Comparison of ENCODE assay signal across 8 cellular contexts in the genomic region with DNA sequence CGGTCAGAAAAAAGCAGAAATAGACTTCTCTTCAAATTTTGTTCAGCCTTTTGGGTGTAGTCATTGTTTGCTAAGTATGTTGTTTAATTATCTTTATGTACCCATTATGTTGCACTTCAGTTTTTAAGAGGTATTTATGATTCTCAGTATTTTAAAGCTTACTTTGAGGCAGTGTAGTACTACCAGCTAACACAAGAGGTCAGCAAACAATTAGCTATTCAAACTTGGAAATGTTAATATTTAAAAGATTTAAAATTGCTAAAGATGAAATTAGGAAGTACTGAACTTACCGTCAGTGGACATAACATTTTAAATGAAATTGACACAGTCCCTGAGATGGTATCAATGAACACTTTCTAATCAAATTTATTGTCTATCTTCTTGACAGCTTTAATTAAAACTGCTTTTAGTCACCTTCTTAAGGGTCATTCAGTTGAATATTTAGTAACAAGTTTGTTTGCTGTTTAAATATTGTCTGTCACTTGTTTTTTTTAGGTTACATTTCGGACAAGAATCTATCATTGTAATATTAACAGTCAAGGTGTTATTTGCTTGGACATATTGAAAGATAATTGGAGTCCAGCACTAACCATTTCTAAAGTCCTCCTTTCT. TPM values are rescaled to one million over a fixed set of nuclear protein-coding genes. Genes with fewer than 3 reads are reported as not detected.
DNase-seq lines count a peak whose midpoint lies in the region; ATAC-seq, FAIRE-seq and TF ChIP-seq lines count a peak whose summit lies in the region.

No MANE protein-coding gene starts in this region.

- BruUV-seq in GM12878 (replicated peaks; lab: Mats Ljungman, UMichigan) = no TSS peak

- in situ Hi-C loops in GM12878 (cut with MboI) = no loop called here

- no peak for FAIRE-seq in GM12878 (lab: Jason Lieb, UNC)

- DNase-seq in GM10248 (ENCODE audit: extremely low spot score) (no peak), HL-60 (ENCODE audit: low read depth in 1 of 2, low spot score in 1 of 2) (no peak), GM12878 (ENCODE audit: low read depth, low spot score) (no peak), kidney tubule cell (ENCODE audit: low spot score) (peak; percentile 47), HK-2 (ENCODE audit: unreplicated experiment) (no peak), mucosa of gallbladder (ENCODE audit: low spot score) (no peak)
- no peak for DNase-seq in activated CD8-positive, alpha-beta memory T cell treated with anti-CD3 and anti-CD28 coated beads for 24 hours

- peak; percentile 78 for TF ChIP-seq RAD21 in GM12878 (IDR thresholded peaks at IDR 0.05; ENCODE audit: insufficient read depth, low read depth, low read length)

- H3K4me2 ChIP-seq in GM12878 (ENCODE audit: control insufficient read depth, insufficient read depth) = no peak overlapping the region

- POLR2A ChIA-PET in GM10248 (lab: Yijun Ruan, JAX) = interaction anchor here (0.9 kb wide), 1 partner anchor 28 kb away, joined by 5 read pairs; the partner anchor contains the start of genes NKIRAS1 and RPL15
- POLR2A ChIA-PET in GM12878 (lab: Charles Lee) = interaction anchor here (0.8 kb wide), 1 partner anchor 28 kb away, joined by 3 read pairs; the partner anchor contains the start of genes NKIRAS1 and RPL15

- RAD21 ChIA-PET in GM12878 (lab: Charles Lee; ENCODE audit: unreplicated experiment) = interaction anchor here (0.6 to 2.1 kb wide), 21 partner anchors 10 to 351 kb away, joined by 3 to 20 read pairs (median 4); partner anchors contain the start of genes NKIRAS1 and RPL15

- H3K9ac ChIP-seq in GM12878 (ENCODE audit: control insufficient read depth, insufficient read depth, low read length) = no peak overlapping the region

- no peak overlapping the region for H3K27ac ChIP-seq in HL-60 (replicated peaks)
- no peak overlapping the region for H3K27ac ChIP-seq in GM12878 (ENCODE audit: control insufficient read depth, insufficient read depth)

- TF ChIP-seq EP300 in GM12878 (IDR thresholded peaks at IDR 0.05; ENCODE audit: borderline replicate concordance in 1 of 2, control insufficient read depth in 1 of 2, low read depth in 2 of 2, low read length in 2 of 2) = no peak

- ATAC-seq in GM12878 (peak; percentile 56), HG03457 (IDR thresholded peaks at IDR 0.05; ENCODE audit: unreplicated experiment) (no peak)

- SMC1A ChIA-PET in GM12878 (lab: Charles Lee; ENCODE audit: uncharacterized antibody, unreplicated experiment) = interaction anchor here (0.8 to 4.8 kb wide), 25 partner anchors 9 to 348 kb away, joined by 3 to 36 read pairs (median 4); partner anchors contain the start of genes NKIRAS1 and RPL15

- no peaks in the 10 kb centered on the region; the same call in 1 of the 2 replicates for H4K20me1 ChIP-seq in GM12878 (ENCODE audit: control insufficient read depth, insufficient read depth)

- H3K4me3 ChIP-seq in HL-60 (replicated peaks; ENCODE audit: insufficient read depth, low read length) (no peak overlapping the region), GM12878 (no peak overlapping the region)

- WGBS in GM12878 (ENCODE audit: insufficient coverage, insufficient replicate concordance, low lambda C conversion rate, missing lambda C conversion rate) = 80% methylated on average over 3 of the region's 3 CpGs

- H3K9me3 ChIP-seq in GM12878 (replicated peaks; ENCODE audit: control insufficient read depth, insufficient read depth, low read length) = no peaks in the 10 kb centered on the region

- TF ChIP-seq CTCF in GM10248 (IDR thresholded peaks at IDR 0.05; ENCODE audit: control extremely low read depth, extremely low read depth, low read depth, missing control alignments) (peak; percentile 59), HL-60 (IDR thresholded peaks at IDR 0.05; ENCODE audit: insufficient read depth, low read length) (peak; percentile 42), GM12878 (IDR thresholded peaks at IDR 0.05 in 2 of 3, conservative IDR thresholded peaks at IDR 0.05 in 1 of 3; ENCODE audit: control insufficient read depth in 2 of 3, extremely low read depth in 1 of 3, insufficient read depth in 1 of 3, low read depth in 3 of 3, low read length in 3 of 3) (peak; percentile 61 to 73 (median 70))

- CTCF ChIA-PET in GM10248 (lab: Yijun Ruan, JAX) = interaction anchor here (0.9 to 4.3 kb wide), 25 partner anchors 9 to 349 kb away, joined by 3 to 33 read pairs (median 6); no protein-coding TSS in a partner anchor
- CTCF ChIA-PET in GM12878 (lab: Yijun Ruan, JAX) = interaction anchor here (0.5 to 7.2 kb wide), 53 partner anchors 10 to 1311 kb away, joined by 3 to 103 read pairs (median 4); partner anchors contain the start of genes NKIRAS1 and RPL15

- no peaks in the 10 kb centered on the region for H3K4me1 ChIP-seq in GM12878 (ENCODE audit: control insufficient read depth, insufficient read depth, low read length)

- intact Hi-C loops in GM12878 (cut with micrococcal nuclease; ENCODE audit: unreplicated experiment) = no loop called here

- H3K36me3 ChIP-seq in GM12878 (ENCODE audit: control insufficient read depth in 2 of 2, insufficient read depth in 2 of 2, low read length in 1 of 2) = peaks cover 6 to 25% of the 10 kb centered on the region in 2 experiments

- peaks cover 2% of the 10 kb centered on the region for H3K79me2 ChIP-seq in GM12878 (ENCODE audit: control insufficient read depth, insufficient read depth, low read length)

- H3K27me3 ChIP-seq in HL-60 (ENCODE audit: insufficient read depth, poor library complexity, severe bottlenecking) (no peaks in the 10 kb centered on the region), GM12878 (replicated peaks in 1 of 2; ENCODE audit: control insufficient read depth in 2 of 2, insufficient read depth in 2 of 2, low read length in 1 of 2) (no peaks in the 10 kb centered on the region)

- no peak overlapping the region for H2AFZ ChIP-seq in GM12878 (ENCODE audit: control insufficient read depth, low read depth, low read length)

- no peak for TF ChIP-seq POLR2A in GM12878 (IDR thresholded peaks at IDR 0.05; ENCODE audit: low read depth, low read length)

RNA-seq across cellular contexts. Expression of gene NKIRAS1, which starts 28.1 kb away (rescaled TPM):
- total RNA-seq in GM12878 (2013; cell fraction: nucleolus; rRNA removed) = 9.3 and 10.1 TPM in 2 replicates
- total RNA-seq in GM12878 (2014; rRNA removed) = 11.4 and 11.5 TPM in 2 replicates
- total RNA-seq in GM12878 (2014; rRNA removed; fragmentation: Illumina TruSeq; extraction: Trizol) = 13.8 and 14.2 TPM in 2 replicates
- total RNA-seq in GM12878 (2021) = 7.1 and 7.2 TPM in 2 replicates
- polyA plus RNA-seq in GM12878 (2011; ENCODE audit: low read depth) = 5.1 TPM
- polyA plus RNA-seq in GM12878 (2011; rRNA removed) = 7.9 and 12.9 TPM in 2 replicates
- 3.0 and 3.6 TPM in 2 replicates for polyA plus RNA-seq in GM12878 (2011; cell fraction: cytosol; rRNA removed)
- 2.7 and 4.1 TPM in 2 replicates for polyA plus RNA-seq in GM12878 (2011; cell fraction: nucleus; rRNA removed)
- polyA plus RNA-seq in GM12878 (2012) = 7.6 and 10.4 TPM in 2 replicates
- polyA plus RNA-seq in GM12878 (2014; fragmentation: Illumina TruSeq; extraction: Trizol) = 12.4 and 14.1 TPM in 2 replicates
- 10 to 100 TPM in 1 of 2 experiments, 1 to 10 TPM in 1; 8.9 to 10.2 TPM for polyA plus RNA-seq in GM12878 (2014; fragmentation: Nextera tagmentation; extraction: Ambion mirVana)
- polyA plus RNA-seq in GM12878 (2014; rRNA removed) = 6.9 and 9.1 TPM in 2 replicates
- 10 to 100 TPM; 13.6 to 17.9 TPM for polyA plus RNA-seq in GM12878 (2016; fragmentation: Nextera tagmentation; extraction: Ambion mirVana)
- 3.2 and 3.6 TPM in 2 replicates for polyA minus RNA-seq in GM12878 (2011; rRNA and poly(A)+ RNA removed)
- 2.3 and 3.5 TPM in 2 replicates for polyA minus RNA-seq in GM12878 (2011; cell fraction: cytosol; rRNA and poly(A)+ RNA removed)
- polyA minus RNA-seq in GM12878 (2011; cell fraction: nucleus; rRNA and poly(A)+ RNA removed) = 3.3 and 4.6 TPM in 2 replicates
- total RNA-seq in mucosa of gallbladder = 11.0 TPM

RNA-seq across cellular contexts. Expression of gene RPL15, which starts 28.2 kb away (rescaled TPM):
- total RNA-seq in GM12878 (2013; cell fraction: nucleolus; rRNA removed) = 393 and 399 TPM in 2 replicates
- total RNA-seq in GM12878 (2014; rRNA removed) (3,114 and 3,350 TPM in 2 replicates), GM12878 (2014; rRNA removed; fragmentation: Illumina TruSeq; extraction: Trizol) (3,391 and 3,433 TPM in 2 replicates), GM12878 (2021) (2,942 and 3,030 TPM in 2 replicates), mucosa of gallbladder (1,351 TPM)
- polyA plus RNA-seq in GM12878 (2011; ENCODE audit: low read depth) = 8,530 TPM
- polyA plus RNA-seq in GM12878 (2011; rRNA removed) (3,424 and 4,734 TPM in 2 replicates), GM12878 (2014; fragmentation: Illumina TruSeq; extraction: Trizol) (2,502 and 4,642 TPM in 2 replicates), GM12878 (2014; fragmentation: Nextera tagmentation; extraction: Ambion mirVana) (over 10,000 TPM in 1 of 2 experiments, 1,000 to 10,000 TPM in 1; 6,967 to 10,761 TPM), GM12878 (2014; rRNA removed) (5,703 and 6,539 TPM in 2 replicates), GM12878 (2016; fragmentation: Nextera tagmentation; extraction: Ambion mirVana) (1,000 to 10,000 TPM; 2,885 to 2,955 TPM)
- polyA plus RNA-seq in GM12878 (2011; cell fraction: cytosol; rRNA removed) = 6,238 and 7,908 TPM in 2 replicates
- polyA plus RNA-seq in GM12878 (2011; cell fraction: nucleus; rRNA removed) = 1,866 and 2,228 TPM in 2 replicates
- polyA plus RNA-seq in GM12878 (2012) = 4,230 and 5,312 TPM in 2 replicates
- polyA minus RNA-seq in GM12878 (2011; rRNA and poly(A)+ RNA removed) = 1,568 and 2,412 TPM in 2 replicates
- 797 and 891 TPM in 2 replicates for polyA minus RNA-seq in GM12878 (2011; cell fraction: cytosol; rRNA and poly(A)+ RNA removed)
- polyA minus RNA-seq in GM12878 (2011; cell fraction: nucleus; rRNA and poly(A)+ RNA removed) = 234 and 300 TPM in 2 replicates

RNA-seq across cellular contexts. Expression of gene NR1D2, which starts 56.4 kb away (rescaled TPM):
- total RNA-seq in GM12878 (2013; cell fraction: nucleolus; rRNA removed) = 12.0 and 12.2 TPM in 2 replicates
- 2.3 and 2.5 TPM in 2 replicates for total RNA-seq in GM12878 (2014; rRNA removed)
- 3.7 TPM in 2 replicates for total RNA-seq in GM12878 (2014; rRNA removed; fragmentation: Illumina TruSeq; extraction: Trizol)
- 4.5 and 5.3 TPM in 2 replicates for total RNA-seq in GM12878 (2021)
- 2.7 TPM for polyA plus RNA-seq in GM12878 (2011; ENCODE audit: low read depth)
- 3.9 and 5.4 TPM in 2 replicates for polyA plus RNA-seq in GM12878 (2011; rRNA removed)
- 2.1 TPM in 2 replicates for polyA plus RNA-seq in GM12878 (2011; cell fraction: cytosol; rRNA removed)
- 2.0 TPM in 2 replicates for polyA plus RNA-seq in GM12878 (2011; cell fraction: nucleus; rRNA removed)
- 4.1 and 5.1 TPM in 2 replicates for polyA plus RNA-seq in GM12878 (2012)
- 3.5 and 5.4 TPM in 2 replicates for polyA plus RNA-seq in GM12878 (2014; fragmentation: Illumina TruSeq; extraction: Trizol)
- 1 to 10 TPM in 1 of 2 experiments, under 1 TPM in 1; 0.98 to 1.5 TPM for polyA plus RNA-seq in GM12878 (2014; fragmentation: Nextera tagmentation; extraction: Ambion mirVana)
- polyA plus RNA-seq in GM12878 (2014; rRNA removed) = 1.5 TPM in 2 replicates
- 1 to 10 TPM in 1 of 2 experiments, under 1 TPM in 1; 0.67 to 2.7 TPM for polyA plus RNA-seq in GM12878 (2016; fragmentation: Nextera tagmentation; extraction: Ambion mirVana)
- polyA minus RNA-seq in GM12878 (2011; rRNA and poly(A)+ RNA removed) = 4.6 and 15.4 TPM in 2 replicates
- polyA minus RNA-seq in GM12878 (2011; cell fraction: cytosol; rRNA and poly(A)+ RNA removed) = 3.3 and 6.5 TPM in 2 replicates
- polyA minus RNA-seq in GM12878 (2011; cell fraction: nucleus; rRNA and poly(A)+ RNA removed) = 2.2 and 2.6 TPM in 2 replicates
- total RNA-seq in mucosa of gallbladder = 51.8 TPM
